Comparison of ENCODE assay signal across 9 cellular contexts in genomic region chr12:131105736-131106356, GRCh38.
DNase-seq lines count a peak whose midpoint lies in the region; ATAC-seq and TF ChIP-seq lines count a peak whose summit lies in the region.
"Had no signal": no experiment of that assay in that cellular context is flagged by ENCODE, and none has a peak within 500 bp of the region (broad histone marks: within the 10 kb centered on the region; RNA-seq: fewer than 3 reads in every experiment).

No MANE protein-coding gene starts in this region.

- no peak overlapping the region for H3K4me3 ChIP-seq in tibial nerve

- DNase-seq in activated CD4-positive, CD25-positive, alpha-beta regulatory T cell treated with anti-CD3 and anti-CD28 coated beads, Interleukin-2, amount 50 U/mL, for 16 hours (ENCODE audit: low read depth, low spot score) = peak; percentile 9
- DNase-seq in activated CD4-positive, CD25-positive, alpha-beta regulatory T cell treated with anti-CD3 and anti-CD28 coated beads, Interleukin-2, amount 50 U/mL, for 72 hours = no peak
- peak; percentile 19 for DNase-seq in activated gamma-delta T cell treated with anti-CD3 and anti-CD28 coated beads, Interleukin-2, amount 50 U/mL, for 16 hours (ENCODE audit: low read depth)
- DNase-seq in putamen (ENCODE audit: low spot score) (peak; percentile 82), tibial nerve (ENCODE audit: low spot score in 2 of 2) (peak in 1 of 2 donors; percentile 12), ACHN (no peak), cerebellum (ENCODE audit: low spot score) (no peak)
- DNase-seq: NCI-H2171 treated with DMSO at 0.1 percent for 48 hours had no signal

- no peak for ATAC-seq in HG03460 (IDR thresholded peaks at IDR 0.05; ENCODE audit: unreplicated experiment)

- TF ChIP-seq POLR2A in tibial nerve (IDR thresholded peaks at IDR 0.05) = no peak

- no peak for TF ChIP-seq CTCF in tibial nerve (IDR thresholded peaks at IDR 0.05)

- H3K4me1 ChIP-seq in tibial nerve = peaks cover 0 to 44% (median 12%) of the 10 kb centered on the region in 4 donors

- peaks cover 0 to 12% (median 0%) of the 10 kb centered on the region in 3 donors for H3K36me3 ChIP-seq in tibial nerve

- H3K27me3 ChIP-seq in tibial nerve = no peaks in the 10 kb centered on the region

- H3K9me3 ChIP-seq in tibial nerve = no peaks in the 10 kb centered on the region

- TF ChIP-seq EP300 in tibial nerve (IDR thresholded peaks at IDR 0.05) = peak in 1 of 2 donors; percentile 60

- in situ Hi-C loops in ACHN (cut with HindIII; ENCODE audit: low pct_ligation_motif_present, low pct_unique_long_range_greater_than_20kb, low sequenced_read_pairs) = no loop called here

- H3K27ac ChIP-seq in tibial nerve = peak overlapping the region; percentile 29 to 84 (median 61)

- 71 to 83% methylated on average over 26 to 27 of the region's 27 CpGs for WGBS in tibial nerve, 2 donors

Comparison
In these comparisons a context has a peak if more than half of its experiments do, and no peak if none do; other contexts are left out.
1. DNase-seq: peak in activated CD4-positive, CD25-positive, alpha-beta regulatory T cell treated with anti-CD3 and anti-CD28 coated beads, Interleukin-2, amount 50 U/mL, for 16 hours (single experiment), activated gamma-delta T cell treated with anti-CD3 and anti-CD28 coated beads, Interleukin-2, amount 50 U/mL, for 16 hours (single experiment) and putamen (single experiment); none in activated CD4-positive, CD25-positive, alpha-beta regulatory T cell treated with anti-CD3 and anti-CD28 coated beads, Interleukin-2, amount 50 U/mL, for 72 hours (single experiment), ACHN (single experiment) and cerebellum (single experiment).